ENCODE assay signal across 8 cellular contexts in genomic region chr14:22653012-22653621, GRCh38. TPM values are rescaled to one million over a fixed set of nuclear protein-coding genes. Genes with fewer than 3 reads are reported as not detected.
A peak's percentile ranks its signal among the peaks of the same experiment; 100 is the strongest.
DNase-seq lines count a peak whose midpoint lies in the region; ATAC-seq and TF ChIP-seq lines count a peak whose summit lies in the region.

No MANE protein-coding gene starts in this region.

- H3K9ac ChIP-seq in mesendoderm (ENCODE audit: low read length) = peak overlapping the region; percentile 31

- no peaks in the 10 kb centered on the region for H3K4me1 ChIP-seq in mesendoderm (ENCODE audit: control insufficient read depth, low read depth, low read length)

- no peak overlapping the region for H3K4me2 ChIP-seq in mesendoderm (ENCODE audit: low read length)

- H3K79me1 ChIP-seq in mesendoderm (ENCODE audit: low read length) = no peaks in the 10 kb centered on the region

- H3K36me3 Mint-ChIP-seq in activated CD4-positive, alpha-beta T cell treated with anti-CD3 and anti-CD28 coated beads, Interleukin-2, amount 10 ng/mL, durations not matched to agents 7 days and 5 days (ENCODE audit: low read depth) = no peaks in the 10 kb centered on the region

- H3K9me3 Mint-ChIP-seq in activated CD4-positive, alpha-beta T cell treated with anti-CD3 and anti-CD28 coated beads, Interleukin-2, amount 10 ng/mL, durations not matched to agents 7 days and 5 days = no peaks in the 10 kb centered on the region

- H3K23ac ChIP-seq in mesendoderm (ENCODE audit: low read length) = no peak overlapping the region

- POLR2A ChIA-PET in activated CD4-positive, alpha-beta T cell treated with anti-CD3 and anti-CD28 coated beads, Interleukin-2, amount 10 ng/mL, durations not matched to agents 7 days and 5 days (lab: Charles Lee) = interaction anchor here (1.2 kb wide), 1 partner anchor 83 kb away, joined by 4 read pairs; no protein-coding TSS in a partner anchor

- H3K4ac ChIP-seq in mesendoderm (ENCODE audit: low read depth, low read length) = no peak overlapping the region

- H3K18ac ChIP-seq in mesendoderm (ENCODE audit: low read length) = no peak overlapping the region

- no peaks in the 10 kb centered on the region for H3K36me3 ChIP-seq in mesendoderm (ENCODE audit: control insufficient read depth, insufficient read depth, low read length)

- no peak overlapping the region for H3K27ac Mint-ChIP-seq in activated CD4-positive, alpha-beta T cell treated with anti-CD3 and anti-CD28 coated beads, Interleukin-2, amount 10 ng/mL, durations not matched to agents 7 days and 5 days

- no peak overlapping the region for H4K8ac ChIP-seq in mesendoderm (ENCODE audit: low read depth, low read length)

- no peak overlapping the region for H2BK5ac ChIP-seq in mesendoderm (ENCODE audit: low read length)

- peaks cover 9% of the 10 kb centered on the region for H3K4me1 Mint-ChIP-seq in activated CD4-positive, alpha-beta T cell treated with anti-CD3 and anti-CD28 coated beads, Interleukin-2, amount 10 ng/mL, durations not matched to agents 7 days and 5 days

- no peaks in the 10 kb centered on the region for H3K27me3 ChIP-seq in mesendoderm (ENCODE audit: insufficient read depth, low read length, poor library complexity)

- DNase-seq in DMS 273 treated with DMSO at 0.1 percent for 48 hours (lab: John Stamatoyannopoulos, UW) (peak; percentile 55), HFF-Myc (ENCODE audit: extremely low read depth, low read depth) (peak; percentile 67), NCI-H446 (lab: John Stamatoyannopoulos, UW) (peak; percentile 50 to 72), mesendoderm (peak; percentile 94)
- peak; percentile 64 for DNase-seq in activated CD4-positive, alpha-beta T cell treated with anti-CD3 and anti-CD28 coated beads, Interleukin-2, amount 10 ng/mL, durations not matched to agents 7 days and 5 days
- peak; percentile 30 for DNase-seq in effector CD4-positive, alpha-beta T cell
- DNase-seq in stimulated activated naive CD4-positive, alpha-beta T cell (lab: John Stamatoyannopoulos, UW) = peak; percentile 7 to 38 (median 19)

- WGBS in mesendoderm (ENCODE audit: extremely low coverage, insufficient coverage, low lambda C conversion rate) = no CpG with 5 or more reads among the region's 4 CpGs

- no peak overlapping the region for H4K5ac ChIP-seq in mesendoderm (ENCODE audit: low read length)

- no peaks in the 10 kb centered on the region for H3K27me3 Mint-ChIP-seq in activated CD4-positive, alpha-beta T cell treated with anti-CD3 and anti-CD28 coated beads, Interleukin-2, amount 10 ng/mL, durations not matched to agents 7 days and 5 days

- ATAC-seq in HG03159 (IDR thresholded peaks at IDR 0.05; ENCODE audit: unreplicated experiment) = no peak

- H3K4me3 Mint-ChIP-seq in activated CD4-positive, alpha-beta T cell treated with anti-CD3 and anti-CD28 coated beads, Interleukin-2, amount 10 ng/mL, durations not matched to agents 7 days and 5 days = no peak overlapping the region

- no peak overlapping the region for H2AK5ac ChIP-seq in mesendoderm (ENCODE audit: low read length)

- H3K4me3 ChIP-seq in HFF-Myc (replicated peaks; ENCODE audit: low read depth, low read length) = no peak overlapping the region
- H3K4me3 ChIP-seq in mesendoderm (ENCODE audit: low read length) = no peak overlapping the region

- no peak overlapping the region for H3K27ac ChIP-seq in mesendoderm (ENCODE audit: low read depth, low read length)

- peak; percentile 93 for TF ChIP-seq CTCF in HFF-Myc (IDR thresholded peaks at IDR 0.05; ENCODE audit: low read depth, low read length, missing control alignments)

- no peak overlapping the region for H2BK120ac ChIP-seq in mesendoderm (ENCODE audit: low read depth, low read length)

- CTCF ChIA-PET in activated CD4-positive, alpha-beta T cell treated with anti-CD3 and anti-CD28 coated beads, Interleukin-2, amount 10 ng/mL, durations not matched to agents 7 days and 5 days (lab: Charles Lee) = interaction anchor here (1.0 to 4.5 kb wide), 10 partner anchors 11 to 675 kb away, joined by 3 to 43 read pairs (median 4); partner anchors contain the start of gene ABHD4

- no peak overlapping the region for H2BK15ac ChIP-seq in mesendoderm (replicated peaks; ENCODE audit: low read depth)

- peak overlapping the region; percentile 68 for H3K56ac ChIP-seq in mesendoderm (ENCODE audit: low read length)

- no peaks in the 10 kb centered on the region for H3K79me2 ChIP-seq in mesendoderm (ENCODE audit: control insufficient read depth, insufficient read depth, low read length)

RNA-seq across cellular contexts. Expression of gene OR6J1, which starts 9.0 kb away (rescaled TPM):
- not detected for total RNA-seq in activated CD4-positive, alpha-beta T cell treated with anti-CD3 and anti-CD28 coated beads, Interleukin-2, amount 10 ng/mL, durations not matched to agents 7 days and 5 days
- not detected for polyA plus RNA-seq in mesendoderm (2013, experiment 1 of 2)
- not detected for polyA plus RNA-seq in mesendoderm (2013, experiment 2 of 2)

RNA-seq across cellular contexts. Expression of gene ABHD4, which starts 55.0 kb away (rescaled TPM):
- total RNA-seq in activated CD4-positive, alpha-beta T cell treated with anti-CD3 and anti-CD28 coated beads, Interleukin-2, amount 10 ng/mL, durations not matched to agents 7 days and 5 days = 10 to 100 TPM in 1 of 2 experiments, 1 to 10 TPM in 1; 8.3 to 10.4 TPM
- 35.9 TPM for polyA plus RNA-seq in mesendoderm (2013, experiment 1 of 2)
- 31.8 TPM for polyA plus RNA-seq in mesendoderm (2013, experiment 2 of 2)

Comparison
In these comparisons a context has a peak if more than half of its experiments do, and no peak if none do; other contexts are left out.
1. DNase-seq: peak in every context shown above with its lines; median percentile 94 in mesendoderm; 67 in HFF-Myc; 64 in activated CD4-positive, alpha-beta T cell treated with anti-CD3 and anti-CD28 coated beads, Interleukin-2, amount 10 ng/mL, durations not matched to agents 7 days and 5 days; 61 in NCI-H446; 55 in DMS 273 treated with DMSO at 0.1 percent for 48 hours; 30 in effector CD4-positive, alpha-beta T cell; 19 in stimulated activated naive CD4-positive, alpha-beta T cell.